In the genomic region with DNA sequence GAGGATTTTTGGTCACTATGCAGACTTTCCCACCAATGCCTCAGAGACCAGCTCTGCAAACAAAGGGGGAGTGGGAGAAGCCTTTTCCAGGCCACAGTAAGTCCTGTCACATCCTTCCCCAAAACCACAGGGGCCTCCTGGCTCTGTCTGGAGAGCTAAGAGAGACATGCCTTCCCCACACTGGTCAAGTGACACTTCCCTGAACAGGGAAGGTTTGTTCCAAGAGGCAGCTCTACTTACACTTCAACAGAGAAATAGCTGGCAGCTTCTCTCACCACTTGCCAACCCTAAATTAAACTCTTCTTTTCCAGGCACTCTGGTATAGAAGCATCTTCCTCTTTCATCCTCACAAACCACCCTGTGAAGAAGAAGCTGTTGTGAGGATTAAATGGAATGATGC, we compare ENCODE assay signal across 29 cellular contexts. TPM values are rescaled to one million over a fixed set of nuclear protein-coding genes. Genes with fewer than 3 reads are reported as not detected.
"Had no signal": no experiment of that assay in that cellular context is flagged by ENCODE, and none has a peak within 500 bp of the region (broad histone marks: within the 10 kb centered on the region; RNA-seq: fewer than 3 reads in every experiment).

No MANE protein-coding gene starts in this region.

- ATAC-seq: activated CD8-positive, alpha-beta T cell treated with anti-CD3 and anti-CD28 coated beads for 36 hours; activated naive CD4-positive, alpha-beta T cell treated with anti-CD3 and anti-CD28 coated beads, Interleukin-2, amount 50 U/mL, for 72 hours; body of pancreas; left lobe of liver; natural killer cell treated with Interleukin-12 subunit alpha and Interleukin-12 subunit beta and Interleukin-15 and Interleukin-18, amount 100 ng/mL, for 72 hours; sciatic nerve; stimulated activated memory B cell treated with anti-CD40 and anti-IgM and Interleukin-4, amounts not matched to agents 10 μg/mL and 1 μg/mL and 100 μg/mL, for 72 hours; stimulated activated naive CD8-positive, alpha-beta T cell treated with anti-CD3 and anti-CD28 coated beads, Interleukin-15, amount 100 ng/mL, for 72 hours; T-helper 17 cell had no signal

- DNase-seq: activated B cell treated with CpG ODN at 0.5 μM for 24 hours; activated CD4-positive, alpha-beta T cell treated with anti-CD3 and anti-CD28 coated beads, Interleukin-2, amount 50 U/mL, for 1 hour; activated T-cell treated with anti-CD3 and anti-CD28 coated beads, Interleukin-2, amount 50 U/mL, for 48 hours; body of pancreas; dorsolateral prefrontal cortex; effector memory CD4-positive, alpha-beta T cell; head of caudate nucleus; mesendoderm; small intestine; stimulated activated CD4-positive, alpha-beta T cell treated with anti-CD3 and anti-CD28 coated beads, Interleukin-1b, Interleukin-23, amount 100 ng/mL, for 48 hours; stimulated activated CD4-positive, alpha-beta T cell treated with anti-CD3 and anti-CD28 coated beads, Interleukin-4, amount 100 ng/mL, for 4 hours; stimulated activated naive CD8-positive, alpha-beta T cell treated with anti-CD3 and anti-CD28 coated beads, Interleukin-15, amount 100 ng/mL, for 72 hours; T-helper 17 cell; T1000 had no signal

- H3K27me3 ChIP-seq: body of pancreas, dorsolateral prefrontal cortex, suprapubic skin, tibial nerve had no signal

- H3K4me3 ChIP-seq: body of pancreas, coronary artery, dorsolateral prefrontal cortex, lung, suprapubic skin, tibial nerve had no signal

- H3K9me3 ChIP-seq: suprapubic skin had no signal

- H3K27ac ChIP-seq: body of pancreas, coronary artery, dorsolateral prefrontal cortex, suprapubic skin, tibial nerve had no signal

- H3K4me1 ChIP-seq: body of pancreas had no signal

- H3K36me3 ChIP-seq: suprapubic skin, tibial nerve had no signal

RNA-seq across cellular contexts. Expression of gene EDN2, which starts 39.7 kb away (rescaled TPM):
- total RNA-seq: activated B cell treated with CpG ODN at 0.5 μM for 24 hours; activated CD8-positive, alpha-beta T cell treated with anti-CD3 and anti-CD28 coated beads for 36 hours; activated naive CD4-positive, alpha-beta T cell treated with anti-CD3 and anti-CD28 coated beads, Interleukin-2, amount 50 U/mL, for 72 hours; activated T-helper 2 cell treated with anti-CD3 and anti-CD28 coated beads, Interferon-gamma antibody, Interleukin-2, Interleukin-4, amounts not matched to agents 10 μg/mL and 5 μg/mL and 100 μg/mL, durations not matched to agents 14 hours and 24 hours and 36 hours; cerebellum; kidney epithelial cell; left lobe of liver; mononuclear cell; natural killer cell treated with Interleukin-12 subunit alpha and Interleukin-12 subunit beta and Interleukin-15 and Interleukin-18, amount 100 ng/mL, for 72 hours; omental fat pad; sciatic nerve had no signal
